ENCODE assay signal across 8 cellular contexts in the genomic region with DNA sequence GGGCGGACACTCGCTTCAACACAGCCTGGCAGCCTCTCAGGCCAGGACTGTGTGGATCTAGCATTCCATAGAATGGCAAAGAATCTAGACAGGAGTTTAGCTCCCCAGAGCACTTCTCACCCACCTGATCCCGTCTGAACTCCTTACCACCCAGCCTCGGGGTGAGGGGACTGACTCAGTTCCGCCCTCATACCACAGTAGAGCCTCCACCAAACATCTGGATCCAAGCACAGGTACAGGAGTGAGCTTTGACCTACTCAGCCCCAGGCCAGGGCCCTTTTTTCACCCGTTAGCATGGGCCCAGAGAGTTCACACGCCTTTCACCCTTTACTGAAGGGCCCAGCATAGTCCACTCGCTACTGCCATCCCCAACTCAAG. TPM values are rescaled to one million over a fixed set of nuclear protein-coding genes. Genes with fewer than 3 reads are reported as not detected.
DNase-seq lines count a peak whose midpoint lies in the region; ATAC-seq and TF ChIP-seq lines count a peak whose summit lies in the region.

No MANE protein-coding gene starts in this region.

- peak overlapping the region; percentile 85 for H3K18ac ChIP-seq in trophoblast cell (ENCODE audit: low read length)

- peak overlapping the region; percentile 42 for H2BK5ac ChIP-seq in trophoblast cell (ENCODE audit: low read depth, low read length, poor library complexity)

- peak overlapping the region; percentile 61 for H3K4ac ChIP-seq in trophoblast cell (ENCODE audit: low read depth, low read length)

- H3K36me3 ChIP-seq in esophagus squamous epithelium (peaks cover 0 to 27% (median 0%) of the 10 kb centered on the region in 3 donors), trophoblast cell (ENCODE audit: control insufficient read depth in 1 of 2, insufficient read depth in 2 of 2, low read length in 2 of 2) (peaks cover 2 to 9% of the 10 kb centered on the region in 2 experiments)

- H3K27me3 ChIP-seq in esophagus squamous epithelium: no peaks in the 10 kb centered on the region
- H3K27me3 ChIP-seq in trophoblast cell (ENCODE audit: insufficient read depth, low read length): no peaks in the 10 kb centered on the region

- DNase-seq in RPMI8226 (peak; percentile 11), esophagus squamous epithelium (lab: John Stamatoyannopoulos, UW) (no peak), trophoblast cell (peak in 1 of 2 donors; percentile 17), GM19238 (ENCODE audit: insufficient read length, low spot score) (no peak), DMS79 (lab: John Stamatoyannopoulos, UW) (no peak)

- no peak overlapping the region for H2BK12ac ChIP-seq in trophoblast cell (ENCODE audit: low read length)

- 8 to 16% methylated on average over 3 to 4 of the region's 8 CpGs for WGBS in esophagus squamous epithelium, 2 donors
- WGBS in trophoblast cell (ENCODE audit: extremely low coverage, insufficient coverage, insufficient read length): no CpG with 5 or more reads among the region's 8 CpGs

- no peak overlapping the region for H2BK120ac ChIP-seq in trophoblast cell (ENCODE audit: insufficient read depth, low read length, poor library complexity)

- no peak overlapping the region for H3K23ac ChIP-seq in trophoblast cell (ENCODE audit: low read length)

- peak overlapping the region; percentile 90 for H3K9ac ChIP-seq in trophoblast cell (ENCODE audit: low read length)

- no peaks in the 10 kb centered on the region for H3K9me3 ChIP-seq in esophagus squamous epithelium
- H3K9me3 ChIP-seq in trophoblast cell (ENCODE audit: insufficient read depth, low read depth, low read length): peaks cover 1% of the 10 kb centered on the region

- peak overlapping the region; percentile 57 for H2AK5ac ChIP-seq in trophoblast cell (ENCODE audit: low read length)

- peak overlapping the region; percentile 88 to 92 (median 92) for H3K27ac ChIP-seq in esophagus squamous epithelium
- H3K27ac ChIP-seq in trophoblast cell (ENCODE audit: low read depth, low read length): no peak overlapping the region

- H3K79me2 ChIP-seq in trophoblast cell (ENCODE audit: control insufficient read depth, insufficient read depth, low read length, poor library complexity): peaks cover 11% of the 10 kb centered on the region

- no peak for TF ChIP-seq CTCF in esophagus squamous epithelium (IDR thresholded peaks at IDR 0.05)

- intact Hi-C loops in esophagus squamous epithelium (cut with DNase I): no loop called here

- no peak for TF ChIP-seq POLR2A in esophagus squamous epithelium (IDR thresholded peaks at IDR 0.05)

- H3K14ac ChIP-seq in trophoblast cell (ENCODE audit: low read length): peak overlapping the region; percentile 90

- H4K91ac ChIP-seq in trophoblast cell (ENCODE audit: low read depth, low read length): peak overlapping the region; percentile 86

- H4K12ac ChIP-seq in trophoblast cell (ENCODE audit: low read depth, low read length): peak overlapping the region; percentile 86

- H3K4me1 ChIP-seq in esophagus squamous epithelium (peaks cover 23 to 60% (median 41%) of the 10 kb centered on the region in 3 donors), trophoblast cell (ENCODE audit: control insufficient read depth in 1 of 2, insufficient read depth in 2 of 2, low read length in 2 of 2) (peaks cover 7 to 10% of the 10 kb centered on the region in 2 experiments)

- H4K8ac ChIP-seq in trophoblast cell (ENCODE audit: low read depth, low read length): peak overlapping the region; percentile 98

- peak overlapping the region; percentile 91 for H2AFZ ChIP-seq in trophoblast cell (ENCODE audit: insufficient read depth, low read length, poor library complexity)

- peak overlapping the region; percentile 83 for H3K4me3 ChIP-seq in GM08714 (ENCODE audit: low read length)
- peak overlapping the region; percentile 82 to 98 (median 92) for H3K4me3 ChIP-seq in esophagus squamous epithelium
- H3K4me3 ChIP-seq in trophoblast cell (ENCODE audit: low read depth, low read length): peak overlapping the region; percentile 98

- H3K79me1 ChIP-seq in trophoblast cell (ENCODE audit: low read length): peaks cover 5% of the 10 kb centered on the region

- H3K4me2 ChIP-seq in trophoblast cell (ENCODE audit: low read length): peak overlapping the region; percentile 74

- ATAC-seq in HG03108 (IDR thresholded peaks at IDR 0.05; ENCODE audit: unreplicated experiment): no peak
- ATAC-seq in HG03097 (IDR thresholded peaks at IDR 0.05; ENCODE audit: low FRiP score, unreplicated experiment): no peak

RNA-seq across cellular contexts. Expression of a gene that starts 0.7 kb away (rescaled TPM):
- total RNA-seq in esophagus squamous epithelium: 100 to 1,000 TPM in 1 of 4 donors, 10 to 100 TPM in 3; 70.0 to 111 (median 89.0) TPM
- polyA plus RNA-seq in trophoblast cell (2013): 65.6 and 67.1 TPM in 2 replicates
